In the genomic region with DNA sequence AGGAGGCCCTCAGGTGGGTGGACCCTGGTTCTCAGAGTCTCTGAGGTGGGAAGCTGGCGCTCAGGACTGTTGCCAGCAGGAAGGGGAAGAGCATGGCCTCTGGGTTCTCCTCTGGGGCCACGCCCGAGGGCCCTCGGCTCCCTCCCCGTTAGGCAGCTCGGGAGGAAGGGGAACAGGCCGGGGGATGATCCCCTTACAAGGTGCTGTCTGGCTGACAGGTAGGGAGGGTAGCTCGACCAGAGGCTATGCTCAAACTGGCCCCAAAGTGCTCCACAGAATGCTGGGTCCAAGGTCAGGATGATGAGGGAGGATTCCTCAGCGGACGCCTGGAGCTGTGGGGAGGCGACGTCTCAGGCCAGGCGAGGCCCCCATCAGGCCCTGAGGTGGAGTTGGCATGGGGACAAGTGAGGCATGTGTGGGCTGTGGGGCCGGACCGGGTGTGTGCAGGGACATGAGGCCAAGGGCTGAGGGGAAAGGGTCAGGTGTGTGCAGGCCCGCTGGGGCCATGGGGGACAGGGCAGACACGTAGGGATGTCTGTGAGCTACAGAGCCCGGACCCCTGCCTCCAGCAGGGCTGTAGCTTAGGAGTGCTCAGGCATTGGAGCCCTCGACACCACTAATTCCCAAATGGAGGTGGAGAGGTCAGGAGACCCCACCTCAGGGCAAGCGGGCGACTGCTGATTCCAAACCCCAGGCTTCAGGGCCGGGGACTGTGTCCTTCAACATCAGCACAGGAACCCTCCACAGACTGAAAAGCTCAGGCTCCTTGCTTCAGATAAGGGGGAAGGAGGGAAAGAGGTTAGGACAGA, we compare ENCODE assay signal across 9 cellular contexts. TPM values are rescaled to one million over a fixed set of nuclear protein-coding genes. Genes with fewer than 3 reads are reported as not detected.
DNase-seq lines count a peak whose midpoint lies in the region; ATAC-seq and TF ChIP-seq lines count a peak whose summit lies in the region.
"Had no signal": no experiment of that assay in that cellular context is flagged by ENCODE, and none has a peak within 500 bp of the region (broad histone marks: within the 10 kb centered on the region; RNA-seq: fewer than 3 reads in every experiment).

No MANE protein-coding gene starts in this region.

- no peaks in the 10 kb centered on the region for H3K79me2 ChIP-seq in fibroblast of lung (ENCODE audit: control insufficient read depth, insufficient read depth, low read length)

- peaks cover 2% of the 10 kb centered on the region for H3K9me3 ChIP-seq in fibroblast of lung (ENCODE audit: control insufficient read depth, insufficient read depth, low read depth, low read length)

- peak overlapping the region; percentile 48 for H2AFZ ChIP-seq in fibroblast of lung (ENCODE audit: low read length)

- no peaks in the 10 kb centered on the region for H4K20me1 ChIP-seq in fibroblast of lung (ENCODE audit: control insufficient read depth, extremely low read depth, insufficient read depth, low read length)

- H3K27me3 Mint-ChIP-seq in osteocyte (ENCODE audit: unreplicated experiment), result peaks cover 27% of the 10 kb centered on the region

- DNase-seq in DMS 273 (lab: John Stamatoyannopoulos, UW; ENCODE audit: unreplicated experiment), result peak; percentile 60
- no peak for DNase-seq in DMS 273 treated with DMSO at 0.1 percent for 48 hours (lab: John Stamatoyannopoulos, UW)
- DNase-seq in RWPE1 (ENCODE audit: low spot score), result no peak
- DNase-seq in fibroblast of lung (ENCODE audit: low read depth in 2 of 2), result no peak
- DNase-seq in osteocyte (ENCODE audit: extremely low spot score, unreplicated experiment), result no peak
- no peak for DNase-seq in T-helper 1 cell

- H3K4me1 ChIP-seq in fibroblast of lung (ENCODE audit: control insufficient read depth, extremely low read depth, insufficient read depth, low read length), result peaks cover 6% of the 10 kb centered on the region

- H3K4me3 Mint-ChIP-seq in osteocyte (ENCODE audit: unreplicated experiment), result peak overlapping the region; percentile 70

- H3K4me3 ChIP-seq in fibroblast of lung (replicated peaks in 1 of 4; ENCODE audit: control extremely low read depth in 1 of 4, insufficient read depth in 1 of 4, low read depth in 3 of 4, low read length in 4 of 4), result peak overlapping the region in 2 of 4 experiments; percentile 46 to 65

- H3K27me3 ChIP-seq in fibroblast of lung (ENCODE audit: control insufficient read depth, insufficient read depth, low read length), result peaks cover 16% of the 10 kb centered on the region

- H3K9me3 Mint-ChIP-seq in osteocyte (ENCODE audit: unreplicated experiment), result no peaks in the 10 kb centered on the region

- H3K27ac ChIP-seq in RWPE1, result peak overlapping the region; percentile 8
- no peak overlapping the region for H3K27ac ChIP-seq in fibroblast of lung (ENCODE audit: insufficient read depth, low read length)
- H3K27ac ChIP-seq: 22Rv1 had no signal

- ATAC-seq in HG03135 (IDR thresholded peaks at IDR 0.05; ENCODE audit: unreplicated experiment), result no peak
- ATAC-seq in GM19463 (IDR thresholded peaks at IDR 0.05; ENCODE audit: unreplicated experiment), result no peak

- H3K27ac Mint-ChIP-seq in osteocyte (ENCODE audit: unreplicated experiment), result no peak overlapping the region

- CTCF ChIA-PET in RWPE1 (lab: Yijun Ruan, JAX), result interaction anchor here (0.5 to 3.3 kb wide), 23 partner anchors 9 to 1993 kb away, joined by 3 to 43 read pairs (median 4); no protein-coding TSS in a partner anchor

- POLR2A ChIA-PET in RWPE1 (lab: Yijun Ruan, JAX; ENCODE audit: low non-redundant PET), result interaction anchor here (0.5 kb wide), 1 partner anchor 129 kb away, joined by 5 read pairs; no protein-coding TSS in a partner anchor

- H3K4me2 ChIP-seq in fibroblast of lung (ENCODE audit: extremely low read depth, insufficient read depth, low read length), result peak overlapping the region; percentile 93

- H3K36me3 Mint-ChIP-seq in osteocyte (ENCODE audit: unreplicated experiment), result no peaks in the 10 kb centered on the region

- peak overlapping the region; percentile 31 for H3K9ac ChIP-seq in fibroblast of lung (ENCODE audit: insufficient read depth, low read length)

- no peaks in the 10 kb centered on the region for H3K36me3 ChIP-seq in fibroblast of lung (ENCODE audit: control insufficient read depth, insufficient read depth, low read length)

- no peak for TF ChIP-seq CTCF in RWPE1 (conservative IDR thresholded peaks at IDR 0.05; ENCODE audit: low read depth)
- no peak for TF ChIP-seq CTCF in fibroblast of lung (conservative IDR thresholded peaks at IDR 0.05 in 1 of 2, IDR thresholded peaks at IDR 0.05 in 1 of 2; ENCODE audit: low read depth in 1 of 2, low read length in 2 of 2)
- TF ChIP-seq CTCF in osteocyte (IDR thresholded peaks at IDR 0.05), result no peak

- peaks cover 15% of the 10 kb centered on the region for H3K4me1 Mint-ChIP-seq in osteocyte (ENCODE audit: unreplicated experiment)

RNA-seq across cellular contexts. Expression of gene POLL, which starts 17.1 kb away (rescaled TPM):
- 12.3 and 15.7 TPM in 2 replicates for total RNA-seq in fibroblast of lung
- 10.9 TPM in 2 replicates for polyA plus RNA-seq in fibroblast of lung
- polyA plus RNA-seq in fibroblast of lung (2012), result 12.8 and 13.9 TPM in 2 replicates
- 58.7 and 63.9 TPM in 2 replicates for polyA minus RNA-seq in fibroblast of lung (ENCODE audit: low replicate concordance)
- 35.0 and 36.8 TPM in 2 replicates for total RNA-seq in osteocyte

RNA-seq across cellular contexts. Expression of gene DPCD, which starts 17.2 kb away (rescaled TPM):
- total RNA-seq in fibroblast of lung (23.9 and 34.4 TPM in 2 replicates), osteocyte (14.9 and 15.3 TPM in 2 replicates)
- 40.5 and 42.9 TPM in 2 replicates for polyA plus RNA-seq in fibroblast of lung
- 37.7 and 46.4 TPM in 2 replicates for polyA plus RNA-seq in fibroblast of lung (2012)
- 27.6 and 29.2 TPM in 2 replicates for polyA minus RNA-seq in fibroblast of lung (ENCODE audit: low replicate concordance)
